Comparison of ENCODE assay signal across 32 cellular contexts in the genomic region with DNA sequence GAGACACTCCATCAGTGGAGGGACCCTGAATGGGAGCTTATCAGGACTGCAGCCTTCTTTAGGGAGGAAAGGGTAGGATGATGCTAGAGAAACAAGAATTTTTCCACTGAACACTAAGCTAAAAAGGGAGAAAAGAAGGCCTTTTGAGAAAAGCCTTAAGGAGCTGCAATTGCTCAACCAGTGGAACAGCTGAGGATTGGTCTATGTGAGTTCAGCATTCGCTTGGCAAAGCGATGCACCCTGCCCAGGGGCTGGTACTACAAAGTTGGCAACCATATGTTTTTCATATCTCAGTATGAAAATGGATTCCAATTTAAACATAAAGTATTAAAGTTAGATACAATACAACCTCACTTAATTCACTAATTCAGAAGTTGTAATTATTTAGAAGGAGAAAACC.
"Had no signal": no experiment of that assay in that cellular context is flagged by ENCODE, and none has a peak within 500 bp of the region (broad histone marks: within the 10 kb centered on the region; RNA-seq: fewer than 3 reads in every experiment).

No MANE protein-coding gene starts in this region.

- H3K27me3 ChIP-seq: adrenal gland, body of pancreas, colonic mucosa, gastroesophageal sphincter, heart right ventricle had no signal

- DNase-seq: activated B cell treated with CpG ODN at 0.5 μM for 24 hours; activated CD4-positive, alpha-beta T cell treated with anti-CD3 and anti-CD28 coated beads for 48 hours; activated CD4-positive, alpha-beta T cell treated with anti-CD3 and anti-CD28 coated beads, Interleukin-2, amount 50 U/mL, for 1 hour; activated CD4-positive, alpha-beta T cell treated with anti-CD3 and anti-CD28 coated beads, Interleukin-2, amount 50 U/mL, for 48 hours; activated CD8-positive, alpha-beta memory T cell treated with anti-CD3 and anti-CD28 coated beads for 24 hours; activated CD8-positive, alpha-beta T cell treated with anti-CD3 and anti-CD28 coated beads for 36 hours; activated effector memory CD4-positive, alpha-beta T cell treated with Interleukin-2 at 50 U/mL for 16 hours; activated gamma-delta T cell treated with Interleukin-2 at 50 U/mL for 16 hours; activated naive CD4-positive, alpha-beta T cell treated with anti-CD3 and anti-CD28 coated beads for 36 hours; activated naive CD8-positive, alpha-beta T cell treated with anti-CD3 and anti-CD28 coated beads for 36 hours; activated naive CD8-positive, alpha-beta T cell treated with anti-CD3 and anti-CD28 coated beads, Interleukin-2, amount 50 U/mL, for 24 hours; activated T-cell treated with anti-CD3 and anti-CD28 coated beads, Interleukin-2, amount 50 U/mL, for 4 hours; amygdala; aorta; body of pancreas; central memory CD4-positive, alpha-beta T cell; cerebellar nuclear complex; colonic mucosa; dorsolateral prefrontal cortex; effector memory CD4-positive, alpha-beta T cell; endodermal cell; foreskin melanocyte; heart right ventricle; T-helper 1 cell; T-helper 17 cell; T1000; WERI-Rb-1 had no signal

- H3K9me3 ChIP-seq: adrenal gland, body of pancreas, colonic mucosa, gastroesophageal sphincter had no signal

- H3K4me1 ChIP-seq: adrenal gland, body of pancreas, colonic mucosa, gastroesophageal sphincter, heart right ventricle had no signal

- H3K36me3 ChIP-seq: adrenal gland, colonic mucosa, gastroesophageal sphincter, heart right ventricle, WERI-Rb-1 had no signal

- H3K27ac ChIP-seq: adrenal gland, body of pancreas, colonic mucosa, dorsolateral prefrontal cortex, gastroesophageal sphincter, heart right ventricle, WERI-Rb-1 had no signal

- H3K4me3 ChIP-seq: adrenal gland, body of pancreas, colonic mucosa, dorsolateral prefrontal cortex, gastroesophageal sphincter, heart right ventricle had no signal

- ATAC-seq: activated CD4-positive, CD25-positive, alpha-beta regulatory T cell treated with anti-CD3 and anti-CD28 coated beads, Interleukin-2, amount 50 U/mL, for 24 hours; activated CD8-positive, alpha-beta T cell treated with anti-CD3 and anti-CD28 coated beads for 36 hours; activated naive CD8-positive, alpha-beta T cell treated with anti-CD3 and anti-CD28 coated beads, Interleukin-2, amount 50 U/mL, for 24 hours; activated T-cell treated with anti-CD3 and anti-CD28 coated beads, Interleukin-2, amount 50 U/mL, for 4 hours; activated T-helper 17 cell treated with anti-CD3 and anti-CD28 coated beads, Interleukin-2, amount 50 U/mL, for 72 hours; body of pancreas; esophagus mucosa; gastroesophageal sphincter; heart right ventricle; T-helper 17 cell had no signal
